ENCODE assay signal across 18 cellular contexts in genomic region chr1:180949616-180950000, GRCh38. TPM values are rescaled to one million over a fixed set of nuclear protein-coding genes. Genes with fewer than 3 reads are reported as not detected.
DNase-seq lines count a peak whose midpoint lies in the region; ATAC-seq and TF ChIP-seq lines count a peak whose summit lies in the region.
"Had no signal": no experiment of that assay in that cellular context is flagged by ENCODE, and none has a peak within 500 bp of the region (broad histone marks: within the 10 kb centered on the region; RNA-seq: fewer than 3 reads in every experiment).

No MANE protein-coding gene starts in this region.

- POLR2A ChIA-PET in SK-N-SH (lab: Yijun Ruan, JAX): no interaction called here

- TF ChIP-seq EP300 in SK-N-SH (IDR thresholded peaks at IDR 0.05; ENCODE audit: borderline replicate concordance in 1 of 2, low read depth in 1 of 2, low read length in 1 of 2): no peak

- no peaks in the 10 kb centered on the region for H3F3A ChIP-seq in SK-N-SH (replicated peaks; ENCODE audit: insufficient read depth)

- H3K36me3 Mint-ChIP-seq in nephron progenitor cell (ENCODE audit: low read depth): peaks cover 45% of the 10 kb centered on the region

- no peak overlapping the region for H3K4me2 ChIP-seq in SK-N-SH
- H3K4me2 ChIP-seq: A549, GM23338 had no signal

- peak overlapping the region; percentile 59 for H3K27ac Mint-ChIP-seq in nephron progenitor cell
- H3K27ac Mint-ChIP-seq: CD4-positive, alpha-beta T cell; GM23338; HFFc6 had no signal

- TF ChIP-seq CTCF in SK-N-SH (IDR thresholded peaks at IDR 0.05): no peak
- TF ChIP-seq CTCF in nephron progenitor cell (IDR thresholded peaks at IDR 0.05): no peak
- no peak for TF ChIP-seq CTCF in upper lobe of right lung (IDR thresholded peaks at IDR 0.05)

- H3K79me2 ChIP-seq in SK-N-SH (ENCODE audit: insufficient read depth): no peaks in the 10 kb centered on the region

- no peak overlapping the region for H2AFZ ChIP-seq in SK-N-SH (ENCODE audit: low read depth)
- H2AFZ ChIP-seq: GM23338 had no signal

- DNase-seq in SK-N-SH (peak; percentile 16), nephron progenitor cell (no peak), upper lobe of right lung (peak; percentile 37), NCI-H187 treated with DMSO at 0.1 percent for 48 hours (lab: John Stamatoyannopoulos, UW) (no peak), HUDEP-2 (lab: John Stamatoyannopoulos, UW; ENCODE audit: unreplicated experiment in 76 of 76) (no peak)
- DNase-seq in activated effector memory CD4-positive, alpha-beta T cell treated with anti-CD3 and anti-CD28 coated beads, Interleukin-2, amount 50 U/mL, for 16 hours: no peak
- DNase-seq: AML-193; Caco-2; CD4-positive, alpha-beta T cell; GF-D8; HFFc6 had no signal

- H3K9ac ChIP-seq in SK-N-SH: no peak overlapping the region

- no peaks in the 10 kb centered on the region for H3K9me3 Mint-ChIP-seq in nephron progenitor cell
- H3K9me3 Mint-ChIP-seq: GM23338 had no signal

- H3K4me1 Mint-ChIP-seq in nephron progenitor cell: peaks cover 15% of the 10 kb centered on the region

- intact Hi-C loops in upper lobe of right lung (cut with DNase I): no loop called here

- no peaks in the 10 kb centered on the region for H3K9me2 ChIP-seq in SK-N-SH

- H4K20me1 ChIP-seq in SK-N-SH (ENCODE audit: insufficient read depth): no peaks in the 10 kb centered on the region

- 97% methylated on average over 3 of the region's 4 CpGs for WGBS in SK-N-SH (ENCODE audit: low lambda C conversion rate)

- ATAC-seq in SK-N-SH treated with all-trans-retinoic acid at 6 μM for 48 hours (no peak), upper lobe of right lung (no peak)
- ATAC-seq: A549, GM23338, HCT116 had no signal

- H3K9me3 ChIP-seq in SK-N-SH (no peaks in the 10 kb centered on the region), upper lobe of right lung (no peaks in the 10 kb centered on the region)
- H3K9me3 ChIP-seq: Caco-2 had no signal

- no peak overlapping the region for H3K4me3 ChIP-seq in SK-N-SH (ENCODE audit: low read depth in 2 of 2, low read length in 1 of 2)
- H3K4me3 ChIP-seq in upper lobe of right lung: no peak overlapping the region
- H3K4me3 ChIP-seq: A549, GM23338 had no signal

- H3K36me3 ChIP-seq in SK-N-SH (replicated peaks in 1 of 2; ENCODE audit: control insufficient read depth in 1 of 2, insufficient read depth in 2 of 2, low read length in 1 of 2) (peaks cover 3 to 44% of the 10 kb centered on the region in 2 experiments), upper lobe of right lung (peaks cover 3% of the 10 kb centered on the region)

- H3K4me1 ChIP-seq in SK-N-SH (ENCODE audit: control insufficient read depth in 1 of 2, insufficient read depth in 2 of 2, low read depth in 1 of 2, low read length in 1 of 2) (peaks cover 0 to 9% of the 10 kb centered on the region in 2 experiments; a peak in 1 of 4 replicates), upper lobe of right lung (no peaks in the 10 kb centered on the region)

- H3K27ac ChIP-seq in SK-N-SH (ENCODE audit: low read depth in 2 of 2, low read length in 1 of 2) (no peak overlapping the region), angular gyrus (ENCODE audit: low read depth, low read length) (peak overlapping the region; percentile 72), upper lobe of right lung (no peak overlapping the region)
- H3K27ac ChIP-seq: 22Rv1, A549, C4-2B had no signal

- H3K27me3 Mint-ChIP-seq in nephron progenitor cell (ENCODE audit: low read depth, poor library complexity): peaks cover 3% of the 10 kb centered on the region
- H3K27me3 Mint-ChIP-seq: CD4-positive, alpha-beta T cell had no signal

- no peak overlapping the region for H3K4me3 Mint-ChIP-seq in nephron progenitor cell
- H3K4me3 Mint-ChIP-seq: CD4-positive, alpha-beta T cell; GM23338; HFFc6 had no signal

- TF ChIP-seq RAD21 in SK-N-SH (IDR thresholded peaks at IDR 0.05; ENCODE audit: low read length): no peak

- H3K27me3 ChIP-seq in SK-N-SH (ENCODE audit: insufficient read depth): no peaks in the 10 kb centered on the region
- no peaks in the 10 kb centered on the region for H3K27me3 ChIP-seq in upper lobe of right lung

- CTCF ChIA-PET in SK-N-SH (lab: Yijun Ruan, JAX): interaction anchor here (1.2 kb wide), 1 partner anchor 192 kb away, joined by 4 read pairs; no protein-coding TSS in a partner anchor

TF ChIP-seq in SK-N-SH, 30 proteins besides CTCF, POLR2A, EP300 and RAD21:
- TF ChIP-seq REST (IDR thresholded peaks at IDR 0.05; ENCODE audit: low read depth, low read length): no peak
- TF ChIP-seq FOXJ3 (CRISPR knock-in tag; IDR thresholded peaks at IDR 0.05): no peak
- TF ChIP-seq ELF1 (IDR thresholded peaks at IDR 0.05): no peak
- no peak for TF ChIP-seq TEAD4 (IDR thresholded peaks at IDR 0.05; ENCODE audit: borderline replicate concordance, insufficient read depth)

TF ChIP-seq in SK-N-SH treated with all-trans-retinoic acid at 6 μM for 48 hours, 23 proteins besides CTCF, POLR2A, EP300 and RAD21 (continues in another document):
- TF ChIP-seq CSRNP3 (CRISPR knock-in tag; IDR thresholded peaks at IDR 0.05) (no peak), ESRRG (CRISPR knock-in tag; IDR thresholded peaks at IDR 0.05) (no peak), PATZ1 (CRISPR knock-in tag; IDR thresholded peaks at IDR 0.05; ENCODE audit: borderline replicate concordance) (no peak), TCF4 (CRISPR knock-in tag; IDR thresholded peaks at IDR 0.05; ENCODE audit: borderline replicate concordance) (no peak), ZNF8 (CRISPR knock-in tag; IDR thresholded peaks at IDR 0.05) (no peak), BACH2 (CRISPR knock-in tag; IDR thresholded peaks at IDR 0.05; ENCODE audit: borderline replicate concordance) (no peak), RARB (CRISPR knock-in tag; IDR thresholded peaks at IDR 0.05) (no peak), PPARA (CRISPR knock-in tag; IDR thresholded peaks at IDR 0.05; ENCODE audit: borderline replicate concordance) (no peak), ZNF70 (CRISPR knock-in tag; IDR thresholded peaks at IDR 0.05) (no peak), ZFP30 (CRISPR knock-in tag; IDR thresholded peaks at IDR 0.05) (no peak), ZFP3 (CRISPR knock-in tag; IDR thresholded peaks at IDR 0.05) (no peak), POU6F1 (CRISPR knock-in tag; IDR thresholded peaks at IDR 0.05; ENCODE audit: borderline replicate concordance, low read depth) (no peak)

RNA-seq across cellular contexts. Expression of gene KIAA1614, which starts 36.9 kb away (rescaled TPM):
- 1.1 and 1.2 TPM in 2 replicates for polyA plus RNA-seq in SK-N-SH (2012; rRNA removed)
- polyA plus RNA-seq in SK-N-SH (2012; cell fraction: cytosol; rRNA removed): 0.80 and 1.4 TPM in 2 replicates
- polyA plus RNA-seq in SK-N-SH (2012; cell fraction: nucleus; rRNA removed): 3.0 and 3.7 TPM in 2 replicates
- 5.5 TPM for total RNA-seq in upper lobe of right lung

Comparison
In these comparisons a context has a peak if more than half of its experiments do, and no peak if none do; other contexts are left out.
1. DNase-seq: peak in SK-N-SH (single experiment) and upper lobe of right lung (single experiment); none in nephron progenitor cell (single experiment), activated effector memory CD4-positive, alpha-beta T cell treated with anti-CD3 and anti-CD28 coated beads, Interleukin-2, amount 50 U/mL, for 16 hours (single experiment), NCI-H187 treated with DMSO at 0.1 percent for 48 hours (single experiment) and HUDEP-2 (0 of 76).